Comparison of ENCODE assay signal across 1 cellular context in genomic region chr2:64013053-64013452, GRCh38.
TF ChIP-seq lines count a peak whose summit lies in the region.

No MANE protein-coding gene starts in this region.

TF ChIP-seq in GM12878, 131 proteins besides CTCF, POLR2A, EP300 and RAD21:
- TF ChIP-seq ZZZ3 (IDR thresholded peaks at IDR 0.05; ENCODE audit: control insufficient read depth, insufficient read length, low read depth) (no peak), SKIL (IDR thresholded peaks at IDR 0.05; ENCODE audit: low read depth, poor library complexity, severe bottlenecking) (no peak)
